32 cellular contexts compared by ENCODE assay signal in genomic region chr15:57443486-57443885, GRCh38.
"Had no signal": no experiment of that assay in that cellular context is flagged by ENCODE, and none has a peak within 500 bp of the region (broad histone marks: within the 10 kb centered on the region; RNA-seq: fewer than 3 reads in every experiment).

No MANE protein-coding gene starts in this region.

- H3K27ac ChIP-seq: left lung, lower lobe of right lung, neural progenitor cell, neutrophil, parathyroid adenoma, skin epidermis, stomach, testis, thyroid gland, transverse colon, upper lobe of right lung had no signal

- H3K27me3 Mint-ChIP-seq: naive B cell had no signal

- H2AFZ ChIP-seq: neural progenitor cell, parathyroid adenoma had no signal

- H3K36me3 ChIP-seq: left lung, neural progenitor cell, neutrophil, prostate gland, thyroid gland, transverse colon, upper lobe of right lung had no signal

- H3K9me3 Mint-ChIP-seq: immature natural killer cell, mesothelial cell of epicardium, naive B cell, natural killer cell, nephron progenitor cell had no signal

- H3K9ac ChIP-seq: neural progenitor cell, parathyroid adenoma had no signal

- H3K27ac Mint-ChIP-seq: immature natural killer cell; mesothelial cell of epicardium; naive B cell; natural killer cell; nephron progenitor cell; neural progenitor cell; stimulated activated naive B cell treated with anti-CD40 and anti-IgM and Interleukin-4, amounts not matched to agents 10 μg/mL and 1 μg/mL and 100 μg/mL, for 72 hours had no signal

- H3K4me1 ChIP-seq: parathyroid adenoma, testis, upper lobe of right lung had no signal

- H3K4me3 Mint-ChIP-seq: immature natural killer cell; mesothelial cell of epicardium; naive B cell; natural killer cell; nephron progenitor cell; neural progenitor cell; stimulated activated naive B cell treated with anti-CD40 and anti-IgM and Interleukin-4, amounts not matched to agents 10 μg/mL and 1 μg/mL and 100 μg/mL, for 72 hours had no signal

- DNase-seq: hypothalamus; immature natural killer cell; kidney; left colon; left lung; lower lobe of right lung; mammary epithelial cell; mesendoderm; naive B cell; natural killer cell; nephron progenitor cell; occipital lobe; retina; right cardiac atrium; stimulated activated CD4-positive, alpha-beta T cell treated with anti-CD3 and anti-CD28 coated beads, Interleukin-12 subunit alpha, Interleukin-12 subunit beta, amount 100 ng/mL, for 4 hours; stimulated activated CD4-positive, alpha-beta T cell treated with anti-CD3 and anti-CD28 coated beads, Interleukin-15, amount 100 ng/mL, for 24 hours; stimulated activated CD4-positive, alpha-beta T cell treated with anti-CD3 and anti-CD28 coated beads, Interleukin-2, amount 100 ng/mL, for 24 hours; stimulated activated CD4-positive, alpha-beta T cell treated with anti-CD3 and anti-CD28 coated beads, Interleukin-4, amount 100 ng/mL, for 1 hour; stimulated activated naive B cell treated with anti-CD40 and anti-IgM and Interleukin-4, amounts not matched to agents 10 μg/mL and 1 μg/mL and 100 μg/mL, for 72 hours; stimulated activated naive CD8-positive, alpha-beta T cell treated with anti-CD3 and anti-CD28 coated beads, Interleukin-15, Interleukin-2, amounts not matched to agents 100 U/mL and 50 U/mL, for 24 hours; stomach; testis; thyroid gland; transverse colon; upper lobe of right lung had no signal

- H3K27me3 ChIP-seq: left lung, neural progenitor cell, neutrophil, stomach, testis, thyroid gland, transverse colon, upper lobe of right lung had no signal

- H3K4me3 ChIP-seq: left lung, lower lobe of right lung, neural progenitor cell, prostate gland, skin epidermis, stomach, testis, thyroid gland, transverse colon, upper lobe of right lung had no signal

- H3K4me1 Mint-ChIP-seq: immature natural killer cell, natural killer cell had no signal

- ATAC-seq: left colon; left lung; lower lobe of right lung; natural killer cell; right cardiac atrium; sciatic nerve; stimulated activated naive B cell treated with anti-CD40 and anti-IgM and Interleukin-4, amounts not matched to agents 10 μg/mL and 1 μg/mL and 100 μg/mL, for 72 hours; stimulated activated naive CD8-positive, alpha-beta T cell treated with anti-CD3 and anti-CD28 coated beads, Interleukin-15, Interleukin-2, amounts not matched to agents 100 U/mL and 50 U/mL, for 24 hours; upper lobe of right lung had no signal

- H3K4me2 ChIP-seq: neural progenitor cell had no signal

- H3K79me2 ChIP-seq: parathyroid adenoma had no signal

- H3K9me3 ChIP-seq: left lung, lower lobe of right lung, neutrophil, prostate gland, stomach, testis, thyroid gland, transverse colon, upper lobe of right lung had no signal

- H3K36me3 Mint-ChIP-seq: immature natural killer cell, naive B cell, natural killer cell, neural progenitor cell had no signal
